In genomic region chr3:133675631-133676335, GRCh38 we compare ENCODE assay signal across 1 cellular context.
TF ChIP-seq lines count a peak whose summit lies in the region.

No MANE protein-coding gene starts in this region.

TF ChIP-seq in HepG2, 621 proteins besides CTCF, POLR2A, EP300 and RAD21 (continued from another document and continues in another):
- TF ChIP-seq ZMYM4 (CRISPR knock-in tag; IDR thresholded peaks at IDR 0.05) (peak; percentile 66; the same call in 1 of the 2 replicates), DMTF1 (CRISPR knock-in tag; IDR thresholded peaks at IDR 0.05) (0 out of 2 replicates have a peak, but pooled peaks have one; percentile 43), RNF219 (CRISPR knock-in tag; IDR thresholded peaks at IDR 0.05) (peak; percentile 50; the same call in 1 of the 2 replicates), AGO1 (IDR thresholded peaks at IDR 0.05; ENCODE audit: low read depth, low read length, poor library complexity, severe bottlenecking) (no peak), ZNF543 (CRISPR knock-in tag; IDR thresholded peaks at IDR 0.05) (0 out of 2 replicates have a peak, but pooled peaks have one; percentile 73), CBX2 (IDR thresholded peaks at IDR 0.05; ENCODE audit: low read depth, low read length) (no peak), CBX2 (CRISPR knock-in tag; IDR thresholded peaks at IDR 0.05; ENCODE audit: low read depth) (no peak), ZBTB21 (CRISPR knock-in tag; IDR thresholded peaks at IDR 0.05) (no peak), ZNF20 (CRISPR knock-in tag; IDR thresholded peaks at IDR 0.05) (no peak), POLR2AphosphoS2 (IDR thresholded peaks at IDR 0.05; ENCODE audit: low read depth, low read length) (no peak), ZBTB3 (CRISPR knock-in tag; IDR thresholded peaks at IDR 0.05; ENCODE audit: borderline replicate concordance, low read depth) (0 out of 2 replicates have a peak, but pooled peaks have one; percentile 61), SAP130 (CRISPR knock-in tag; IDR thresholded peaks at IDR 0.05; ENCODE audit: low read depth) (peak; percentile 87), RARA (CRISPR knock-in tag; IDR thresholded peaks at IDR 0.05) (peak; percentile 99), MEIS1 (CRISPR knock-in tag; IDR thresholded peaks at IDR 0.05; ENCODE audit: borderline replicate concordance) (peak; percentile 57), SIN3B (IDR thresholded peaks at IDR 0.05; ENCODE audit: low read length) (no peak), ZNF770 (CRISPR knock-in tag; IDR thresholded peaks at IDR 0.05) (peak; percentile 67), SKI (IDR thresholded peaks at IDR 0.05; ENCODE audit: partially characterized antibody) (peak; percentile 86), CREB1 (IDR thresholded peaks at IDR 0.05) (no peak), CREB1 (CRISPR knock-in tag; IDR thresholded peaks at IDR 0.05) (peak; percentile 80), FOSL1 (CRISPR knock-in tag; IDR thresholded peaks at IDR 0.05; ENCODE audit: borderline replicate concordance) (no peak), SIX1 (CRISPR knock-in tag; IDR thresholded peaks at IDR 0.05; ENCODE audit: borderline replicate concordance) (peak; percentile 85), ZNF816 (CRISPR knock-in tag; IDR thresholded peaks at IDR 0.05; ENCODE audit: borderline replicate concordance) (no peak), JDP2 (CRISPR knock-in tag; IDR thresholded peaks at IDR 0.05; ENCODE audit: borderline replicate concordance) (no peak), SMAD1 (CRISPR knock-in tag; IDR thresholded peaks at IDR 0.05; ENCODE audit: borderline replicate concordance, low read depth) (no peak), NONO (IDR thresholded peaks at IDR 0.05) (no peak), NONO (CRISPR knock-in tag; conservative IDR thresholded peaks at IDR 0.05) (no peak), REST (IDR thresholded peaks at IDR 0.05; ENCODE audit: borderline replicate concordance in 1 of 2, low read depth in 1 of 2, low read length in 2 of 2) (peak in 1 of 2 experiments; percentile 10; a peak in 1 of 4 replicates), CEBPG (CRISPR knock-in tag; IDR thresholded peaks at IDR 0.05) (peak; percentile 67), STAT5B (CRISPR knock-in tag; IDR thresholded peaks at IDR 0.05) (no peak), ZNF674 (CRISPR knock-in tag; IDR thresholded peaks at IDR 0.05; ENCODE audit: low read depth) (no peak), REL (CRISPR knock-in tag; conservative IDR thresholded peaks at IDR 0.05) (no peak), KIAA2018 (CRISPR knock-in tag; IDR thresholded peaks at IDR 0.05; ENCODE audit: borderline replicate concordance) (no peak), ATRX (CRISPR knock-in tag; IDR thresholded peaks at IDR 0.05; ENCODE audit: borderline replicate concordance) (no peak)
- TF ChIP-seq, protein P1, sequence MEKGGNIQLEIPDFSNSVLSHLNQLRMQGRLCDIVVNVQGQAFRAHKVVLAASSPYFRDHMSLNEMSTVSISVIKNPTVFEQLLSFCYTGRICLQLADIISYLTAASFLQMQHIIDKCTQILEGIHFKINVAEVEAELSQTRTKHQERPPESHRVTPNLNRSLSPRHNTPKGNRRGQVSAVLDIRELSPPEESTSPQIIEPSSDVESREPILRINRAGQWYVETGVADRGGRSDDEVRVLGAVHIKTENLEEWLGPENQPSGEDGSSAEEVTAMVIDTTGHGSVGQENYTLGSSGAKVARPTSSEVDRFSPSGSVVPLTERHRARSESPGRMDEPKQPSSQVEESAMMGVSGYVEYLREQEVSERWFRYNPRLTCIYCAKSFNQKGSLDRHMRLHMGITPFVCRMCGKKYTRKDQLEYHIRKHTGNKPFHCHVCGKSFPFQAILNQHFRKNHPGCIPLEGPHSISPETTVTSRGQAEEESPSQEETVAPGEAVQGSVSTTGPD (CRISPR knock-in tag; IDR thresholded peaks at IDR 0.05) = no peak
- TF ChIP-seq, protein P2, sequence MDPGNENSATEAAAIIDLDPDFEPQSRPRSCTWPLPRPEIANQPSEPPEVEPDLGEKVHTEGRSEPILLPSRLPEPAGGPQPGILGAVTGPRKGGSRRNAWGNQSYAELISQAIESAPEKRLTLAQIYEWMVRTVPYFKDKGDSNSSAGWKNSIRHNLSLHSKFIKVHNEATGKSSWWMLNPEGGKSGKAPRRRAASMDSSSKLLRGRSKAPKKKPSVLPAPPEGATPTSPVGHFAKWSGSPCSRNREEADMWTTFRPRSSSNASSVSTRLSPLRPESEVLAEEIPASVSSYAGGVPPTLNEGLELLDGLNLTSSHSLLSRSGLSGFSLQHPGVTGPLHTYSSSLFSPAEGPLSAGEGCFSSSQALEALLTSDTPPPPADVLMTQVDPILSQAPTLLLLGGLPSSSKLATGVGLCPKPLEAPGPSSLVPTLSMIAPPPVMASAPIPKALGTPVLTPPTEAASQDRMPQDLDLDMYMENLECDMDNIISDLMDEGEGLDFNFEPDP (CRISPR knock-in tag; conservative IDR thresholded peaks at IDR 0.05) = no peak
